9 cellular contexts compared by ENCODE assay signal in the genomic region with DNA sequence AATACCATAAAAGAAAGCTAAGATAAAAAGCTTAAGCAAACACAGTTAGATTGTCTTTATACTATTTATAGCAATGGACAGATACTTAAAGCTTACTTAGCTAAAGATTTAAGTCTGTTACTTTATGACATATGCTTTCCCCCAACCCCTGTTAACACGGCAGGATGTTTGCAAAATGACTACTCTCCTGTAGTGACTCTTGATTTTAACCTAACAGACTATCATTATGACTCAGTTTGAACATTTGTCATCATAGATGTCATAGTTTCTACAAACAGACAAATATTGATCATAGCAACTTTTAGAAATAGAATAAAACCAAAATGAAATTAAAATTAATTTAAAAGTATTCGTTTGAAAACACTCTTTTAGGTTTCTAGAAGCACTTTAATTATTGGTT. TPM values are rescaled to one million over a fixed set of nuclear protein-coding genes. Genes with fewer than 3 reads are reported as not detected.
DNase-seq lines count a peak whose midpoint lies in the region; ATAC-seq lines count a peak whose summit lies in the region.
"Had no signal": no experiment of that assay in that cellular context is flagged by ENCODE, and none has a peak within 500 bp of the region (broad histone marks: within the 10 kb centered on the region; RNA-seq: fewer than 3 reads in every experiment).

No MANE protein-coding gene starts in this region.

- H4K20me1 ChIP-seq in Karpas-422 (ENCODE audit: insufficient read depth, low read depth, low read length): no peaks in the 10 kb centered on the region

- H3K36me3 ChIP-seq in skeletal muscle satellite cell (ENCODE audit: insufficient read depth, low read length): no peaks in the 10 kb centered on the region
- H3K36me3 ChIP-seq in Karpas-422 (ENCODE audit: insufficient read depth, low read length): no peaks in the 10 kb centered on the region

- H3K27me3 ChIP-seq in skeletal muscle satellite cell (ENCODE audit: control insufficient read depth, insufficient read depth, low read length): no peaks in the 10 kb centered on the region
- H3K27me3 ChIP-seq in Karpas-422 (ENCODE audit: low read length): no peaks in the 10 kb centered on the region

- H3K9me3 ChIP-seq in skeletal muscle satellite cell (replicated peaks; ENCODE audit: low read length) (no peaks in the 10 kb centered on the region), Karpas-422 (ENCODE audit: low read length) (no peaks in the 10 kb centered on the region)

- no peaks in the 10 kb centered on the region for H3K9me2 ChIP-seq in Karpas-422 (replicated peaks; ENCODE audit: insufficient read depth, low read length)

- H3K4me1 ChIP-seq in skeletal muscle satellite cell (ENCODE audit: control insufficient read depth, insufficient read depth, low read length) (peaks cover 20% of the 10 kb centered on the region), Karpas-422 (ENCODE audit: low read length) (peaks cover 6% of the 10 kb centered on the region)

- peak overlapping the region; percentile 56 for H3K9ac ChIP-seq in skeletal muscle satellite cell (ENCODE audit: low read depth, low read length)
- H3K9ac ChIP-seq in Karpas-422 (ENCODE audit: low read length): no peak overlapping the region

- H3K4me2 ChIP-seq in skeletal muscle satellite cell (ENCODE audit: low read length): no peak overlapping the region
- H3K4me2 ChIP-seq in Karpas-422 (ENCODE audit: low read depth, low read length, poor library complexity, severe bottlenecking): no peak overlapping the region

- H3K27me3 Mint-ChIP-seq in activated CD8-positive, alpha-beta memory T cell treated with anti-CD3 and anti-CD28 coated beads, Interleukin-2, amount 10 ng/mL, durations not matched to agents 7 days and 5 days: peaks cover 2% of the 10 kb centered on the region

- DNase-seq in activated CD8-positive, alpha-beta memory T cell treated with anti-CD3 and anti-CD28 coated beads, Interleukin-2, amount 10 ng/mL, durations not matched to agents 7 days and 5 days: peak; percentile 73
- DNase-seq in activated CD8-positive, alpha-beta memory T cell treated with anti-CD3 and anti-CD28 coated beads for 24 hours: no peak
- peak; percentile 10 for DNase-seq in NCI-H69 (lab: John Stamatoyannopoulos, UW)
- no peak for DNase-seq in left ventricle myocardium superior
- no peak for DNase-seq in Karpas-422
- DNase-seq in sciatic nerve (ENCODE audit: low spot score): no peak
- DNase-seq: activated CD8-positive, alpha-beta memory T cell treated with anti-CD3 and anti-CD28 coated beads, Interleukin-2, amount 50 U/mL, for 4 hours had no signal

- H3K4me3 Mint-ChIP-seq in activated CD8-positive, alpha-beta memory T cell treated with anti-CD3 and anti-CD28 coated beads, Interleukin-2, amount 10 ng/mL, durations not matched to agents 7 days and 5 days: no peak overlapping the region

- intact Hi-C loops in left ventricle myocardium superior (cut with micrococcal nuclease): no loop called here
- intact Hi-C loops in sciatic nerve (cut with DNase I): no loop called here

- H3K4me3 ChIP-seq in skeletal muscle satellite cell (ENCODE audit: low read length): no peak overlapping the region
- no peak overlapping the region for H3K4me3 ChIP-seq in Karpas-422 (ENCODE audit: low read length)

- CTCF ChIA-PET in activated CD8-positive, alpha-beta memory T cell treated with anti-CD3 and anti-CD28 coated beads, Interleukin-2, amount 10 ng/mL, durations not matched to agents 7 days and 5 days (lab: Charles Lee): interaction anchor here (1.1 to 1.5 kb wide), 2 partner anchors 31 to 32 kb away, joined by 3 read pairs; no protein-coding TSS in a partner anchor

- peaks cover 3% of the 10 kb centered on the region for H3K36me3 Mint-ChIP-seq in activated CD8-positive, alpha-beta memory T cell treated with anti-CD3 and anti-CD28 coated beads, Interleukin-2, amount 10 ng/mL, durations not matched to agents 7 days and 5 days

- H3K9me3 Mint-ChIP-seq in activated CD8-positive, alpha-beta memory T cell treated with anti-CD3 and anti-CD28 coated beads, Interleukin-2, amount 10 ng/mL, durations not matched to agents 7 days and 5 days (ENCODE audit: low read depth): no peaks in the 10 kb centered on the region

- H3K27ac Mint-ChIP-seq in activated CD8-positive, alpha-beta memory T cell treated with anti-CD3 and anti-CD28 coated beads, Interleukin-2, amount 10 ng/mL, durations not matched to agents 7 days and 5 days: peak overlapping the region; percentile 36

- H2AFZ ChIP-seq in Karpas-422 (ENCODE audit: low read length): no peak overlapping the region

- H3K27ac ChIP-seq in Karpas-422 (ENCODE audit: low read length): no peak overlapping the region

- H3K79me2 ChIP-seq in Karpas-422 (ENCODE audit: low read length): no peaks in the 10 kb centered on the region

- H3K4me1 Mint-ChIP-seq in activated CD8-positive, alpha-beta memory T cell treated with anti-CD3 and anti-CD28 coated beads, Interleukin-2, amount 10 ng/mL, durations not matched to agents 7 days and 5 days: peaks cover 12% of the 10 kb centered on the region

- ATAC-seq in activated CD8-positive, alpha-beta memory T cell treated with anti-CD3 and anti-CD28 coated beads, Interleukin-2, amount 10 ng/mL, durations not matched to agents 7 days and 5 days: peak; percentile 99
- ATAC-seq in HG02610 (IDR thresholded peaks at IDR 0.05; ENCODE audit: unreplicated experiment): peak; percentile 99
- no peak for ATAC-seq in left ventricle myocardium superior
- ATAC-seq in sciatic nerve: no peak

RNA-seq across cellular contexts. Expression of gene COMMD3, which starts 7.8 kb away (rescaled TPM):
- total RNA-seq in activated CD8-positive, alpha-beta memory T cell treated with anti-CD3 and anti-CD28 coated beads, Interleukin-2, amount 10 ng/mL, durations not matched to agents 7 days and 5 days: 100 to 1,000 TPM in 1 of 2 experiments, 10 to 100 TPM in 1; 70.6 to 103 TPM
- total RNA-seq in skeletal muscle satellite cell (2012; rRNA removed): 48.7 and 49.9 TPM in 2 replicates
- total RNA-seq in left ventricle myocardium superior (83.5 TPM), sciatic nerve (53.3 TPM)
- 10.8 and 37.5 TPM in 2 replicates for total RNA-seq in Karpas-422 (2014; rRNA removed; shearing (Covaris generic); ENCODE audit: low replicate concordance)

RNA-seq across cellular contexts. Expression of gene BMI1, which starts 12.5 kb away (rescaled TPM):
- 10 to 100 TPM; 45.9 to 74.6 TPM for total RNA-seq in activated CD8-positive, alpha-beta memory T cell treated with anti-CD3 and anti-CD28 coated beads, Interleukin-2, amount 10 ng/mL, durations not matched to agents 7 days and 5 days
- total RNA-seq in skeletal muscle satellite cell (2012; rRNA removed): 58.3 and 69.0 TPM in 2 replicates
- total RNA-seq in left ventricle myocardium superior (38.8 TPM), sciatic nerve (62.7 TPM)
- total RNA-seq in Karpas-422 (2014; rRNA removed; shearing (Covaris generic); ENCODE audit: low replicate concordance): 13.8 and 30.4 TPM in 2 replicates

RNA-seq across cellular contexts. Expression of gene SPAG6, which starts 36.9 kb away (rescaled TPM):
- 1 to 10 TPM; 3.7 to 6.0 TPM for total RNA-seq in activated CD8-positive, alpha-beta memory T cell treated with anti-CD3 and anti-CD28 coated beads, Interleukin-2, amount 10 ng/mL, durations not matched to agents 7 days and 5 days
- total RNA-seq in skeletal muscle satellite cell (2012; rRNA removed): under 0.01 TPM in 1 of 2 replicates, not detected in the other
- total RNA-seq in left ventricle myocardium superior: not detected
- not detected in 2 replicates for total RNA-seq in Karpas-422 (2014; rRNA removed; shearing (Covaris generic); ENCODE audit: low replicate concordance)
- total RNA-seq in sciatic nerve: 0.31 TPM

Comparison
In these comparisons a context has a peak if more than half of its experiments do, and no peak if none do; other contexts are left out.
1. DNase-seq: peak in activated CD8-positive, alpha-beta memory T cell treated with anti-CD3 and anti-CD28 coated beads, Interleukin-2, amount 10 ng/mL, durations not matched to agents 7 days and 5 days (single experiment) and NCI-H69 (single experiment); none in activated CD8-positive, alpha-beta memory T cell treated with anti-CD3 and anti-CD28 coated beads for 24 hours (single experiment), left ventricle myocardium superior (single experiment), Karpas-422 (single experiment) and sciatic nerve (single experiment).
2. ATAC-seq: peak in activated CD8-positive, alpha-beta memory T cell treated with anti-CD3 and anti-CD28 coated beads, Interleukin-2, amount 10 ng/mL, durations not matched to agents 7 days and 5 days (single experiment) and HG02610 (single experiment); none in left ventricle myocardium superior (single experiment) and sciatic nerve (single experiment).